Comparison of ENCODE assay signal across 1 cellular context in genomic region chr9:108742-109495, GRCh38.
A peak's percentile ranks its signal among the peaks of the same experiment; 100 is the strongest.
TF ChIP-seq lines count a peak whose summit lies in the region.

No MANE protein-coding gene starts in this region.

TF ChIP-seq in HEK293, 187 proteins besides CTCF, POLR2A, EP300 and RAD21 (continued from another document):
- TF ChIP-seq PRDM10 (tag by site-specific recombination; IDR thresholded peaks at IDR 0.05), result peak; percentile 94
- TF ChIP-seq ZNF398 (tag by site-specific recombination; IDR thresholded peaks at IDR 0.05), result peak; percentile 54; the same call in 1 of the 2 replicates
- 0 out of 2 replicates have a peak, but pooled peaks have one; percentile 13 for TF ChIP-seq GLIS1 (tag by site-specific recombination; IDR thresholded peaks at IDR 0.05)
- peak; percentile 38 for TF ChIP-seq ZNF335 (tag by site-specific recombination; conservative IDR thresholded peaks at IDR 0.05)
TF ChIP-seq in HEK293: peak in this region for 5; not testable (repeated sequence) for 182.
